In the genomic region with DNA sequence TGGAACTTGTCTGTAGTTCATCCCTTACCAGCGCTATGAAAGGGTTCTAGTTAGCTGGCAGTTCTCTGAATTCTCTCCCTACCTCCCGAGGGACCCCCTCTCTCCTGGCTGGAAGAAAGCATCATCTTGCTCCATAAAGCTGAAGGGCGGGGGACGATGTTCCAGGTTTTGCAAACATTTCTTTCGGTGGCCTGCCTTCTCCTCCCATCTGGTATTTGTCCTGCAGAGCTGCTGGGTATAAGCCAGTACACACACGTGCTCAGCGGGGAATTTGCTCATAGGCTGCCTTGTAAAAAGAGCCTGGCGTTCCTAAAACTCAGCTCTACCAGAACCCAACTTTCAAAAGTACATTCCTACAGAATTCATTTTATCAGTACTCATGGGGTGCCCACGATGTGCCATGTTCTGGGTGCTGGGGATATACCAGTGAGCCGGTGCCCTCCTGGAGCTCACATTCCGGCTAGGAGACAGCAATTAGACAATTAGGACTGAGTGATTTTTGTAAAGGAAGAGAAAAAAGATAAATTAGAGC, we compare ENCODE assay signal across 8 cellular contexts. TPM values are rescaled to one million over a fixed set of nuclear protein-coding genes. Genes with fewer than 3 reads are reported as not detected.
DNase-seq lines count a peak whose midpoint lies in the region; ATAC-seq, FAIRE-seq and TF ChIP-seq lines count a peak whose summit lies in the region.

No MANE protein-coding gene starts in this region.

- H3K9me3 Mint-ChIP-seq in GM23338 = no peaks in the 10 kb centered on the region; the same call in 1 of the 3 replicates

- H3K4me2 ChIP-seq in GM23338 (peak overlapping the region; percentile 99), endothelial cell of umbilical vein (ENCODE audit: insufficient read depth, low read length) (peak overlapping the region; percentile 74)

- no peaks in the 10 kb centered on the region for H3K9me3 ChIP-seq in endothelial cell of umbilical vein (replicated peaks; ENCODE audit: control insufficient read depth, insufficient read depth, low read length)
- H3K9me3 ChIP-seq in mucosa of descending colon = no peaks in the 10 kb centered on the region
- H3K9me3 ChIP-seq in uterus = no peaks in the 10 kb centered on the region

- peak overlapping the region; percentile 96 for H3K27ac Mint-ChIP-seq in GM23338

- H3K36me3 ChIP-seq in ACC112 (ENCODE audit: insufficient read depth, low read length) (no peaks in the 10 kb centered on the region), GM23338 (ENCODE audit: insufficient read depth) (no peaks in the 10 kb centered on the region), endothelial cell of umbilical vein (ENCODE audit: control insufficient read depth in 2 of 2, extremely low read depth in 1 of 2, insufficient read depth in 2 of 2, low read length in 2 of 2) (no peaks in the 10 kb centered on the region), mucosa of descending colon (ENCODE audit: low read depth) (no peaks in the 10 kb centered on the region), uterus (no peaks in the 10 kb centered on the region)

- ATAC-seq in GM23338 = no peak
- ATAC-seq in mucosa of descending colon = peak; percentile 62

- peaks cover 26% of the 10 kb centered on the region for H3K4me1 Mint-ChIP-seq in GM23338

- TF ChIP-seq CTCF in GM23338 (conservative IDR thresholded peaks at IDR 0.05; ENCODE audit: low read depth in 2 of 2) (no peak), endothelial cell of umbilical vein (IDR thresholded peaks at IDR 0.05; ENCODE audit: extremely low read depth in 1 of 2, insufficient read depth in 1 of 2, low read depth in 1 of 2, low read length in 2 of 2) (no peak), mucosa of descending colon (IDR thresholded peaks at IDR 0.05) (no peak), uterus (IDR thresholded peaks at IDR 0.05) (no peak)

- peaks cover 4% of the 10 kb centered on the region for H3K27me3 Mint-ChIP-seq in GM23338 (ENCODE audit: insufficient read depth, low read depth, poor library complexity)

- H3K9me2 ChIP-seq in GM23338 (ENCODE audit: insufficient read depth) = no peaks in the 10 kb centered on the region

- peak overlapping the region; percentile 72 for H3K27ac ChIP-seq in ACC112 (ENCODE audit: low read depth, low read length)
- H3K27ac ChIP-seq in GM23338 (ENCODE audit: low read depth) = peak overlapping the region; percentile 100
- peak overlapping the region; percentile 67 for H3K27ac ChIP-seq in endothelial cell of umbilical vein (ENCODE audit: insufficient read depth, low read depth, low read length)
- peak overlapping the region; percentile 90 to 94 for H3K27ac ChIP-seq in uterus

- H3K4me1 ChIP-seq in ACC112 (ENCODE audit: control insufficient read depth, insufficient read depth, low read length, unreplicated experiment) (peaks cover 10% of the 10 kb centered on the region), GM23338 (ENCODE audit: insufficient read depth) (peaks cover 20% of the 10 kb centered on the region), endothelial cell of umbilical vein (ENCODE audit: control insufficient read depth, extremely low read depth, insufficient read depth, low read length) (peaks cover 16% of the 10 kb centered on the region), mucosa of descending colon (ENCODE audit: low read depth) (peaks cover 20% of the 10 kb centered on the region), uterus (peaks cover 0 to 11% of the 10 kb centered on the region in 2 donors)

- no peak for FAIRE-seq in endothelial cell of umbilical vein (lab: Jason Lieb, UNC)

- no peaks in the 10 kb centered on the region for H3K27me3 ChIP-seq in ACC112 (ENCODE audit: insufficient read depth, low read length)
- H3K27me3 ChIP-seq in GM23338 (ENCODE audit: insufficient read depth) = no peaks in the 10 kb centered on the region
- H3K27me3 ChIP-seq in endothelial cell of umbilical vein (ENCODE audit: control insufficient read depth in 2 of 2, insufficient read depth in 2 of 2, low read length in 2 of 2) = no peaks in the 10 kb centered on the region
- no peaks in the 10 kb centered on the region for H3K27me3 ChIP-seq in uterus

- peak overlapping the region; percentile 83 for H3K9ac ChIP-seq in endothelial cell of umbilical vein (replicated peaks; ENCODE audit: extremely low read depth, insufficient read depth, low read length)

- intact Hi-C loops in endothelial cell of umbilical vein (cut with micrococcal nuclease) (loop anchor here (1.0 kb wide), 3 partner anchors 21 to 51 kb away; no protein-coding TSS in a partner anchor), mucosa of descending colon (cut with DNase I, micrococcal nuclease) (no loop called here), uterus (cut with DNase I; ENCODE audit: low total_unique reads) (loop anchor here (10.0 kb wide), 1 partner anchor 47 kb away; no protein-coding TSS in a partner anchor)

- DNase-seq in GM23338 (ENCODE audit: low spot score) (peak; percentile 42), SK-N-DZ (ENCODE audit: low spot score) (peak; percentile 62), endothelial cell of umbilical vein (ENCODE audit: low read depth, low spot score) (peak; percentile 32), mucosa of descending colon (peak in 2 of 3 donors; percentile 56 to 76), uterus (peak; percentile 81 to 86), CD1c-positive myeloid dendritic cell (ENCODE audit: extremely low spot score) (no peak)
- DNase-seq in stimulated activated CD4-positive, alpha-beta T cell treated with anti-CD3 and anti-CD28 coated beads, Interleukin-4, amount 100 ng/mL, for 1 hour = no peak

- peaks cover 16% of the 10 kb centered on the region for H3K36me3 Mint-ChIP-seq in GM23338 (ENCODE audit: low read depth)

- no peak for TF ChIP-seq POLR2A in endothelial cell of umbilical vein (IDR thresholded peaks at IDR 0.05; ENCODE audit: low read depth, low read length)
- TF ChIP-seq POLR2A in uterus (IDR thresholded peaks at IDR 0.05) = no peak

- peak overlapping the region; percentile 94 for H2AFZ ChIP-seq in ACC112 (ENCODE audit: low read length, unreplicated experiment)
- peak overlapping the region; percentile 100 for H2AFZ ChIP-seq in GM23338
- peak overlapping the region; percentile 72 for H2AFZ ChIP-seq in endothelial cell of umbilical vein (ENCODE audit: low read depth, low read length)

- dilution Hi-C loops in endothelial cell of umbilical vein (cut with MboI; ENCODE audit: extremely low pct_ligation_motif_present, low sequenced_read_pairs) = no loop called here

- H3F3A ChIP-seq in GM23338 (replicated peaks; ENCODE audit: low read depth) = peaks cover 14% of the 10 kb centered on the region

- H3K79me2 ChIP-seq in ACC112 (ENCODE audit: control insufficient read depth, insufficient read depth, low read length, unreplicated experiment) = peaks cover 27% of the 10 kb centered on the region
- H3K79me2 ChIP-seq in GM23338 (replicated peaks; ENCODE audit: insufficient read depth) = peaks cover 16% of the 10 kb centered on the region
- H3K79me2 ChIP-seq in endothelial cell of umbilical vein (ENCODE audit: control insufficient read depth, insufficient read depth, low read length) = peaks cover 10% of the 10 kb centered on the region

- H4K20me1 ChIP-seq in GM23338 (replicated peaks; ENCODE audit: insufficient read depth) = no peaks in the 10 kb centered on the region
- no peaks in the 10 kb centered on the region for H4K20me1 ChIP-seq in endothelial cell of umbilical vein (replicated peaks; ENCODE audit: control insufficient read depth, extremely low read depth, insufficient read depth, low read length)

- peak overlapping the region; percentile 84 for H3K4me3 Mint-ChIP-seq in GM23338

- H3K9me1 ChIP-seq in endothelial cell of umbilical vein (replicated peaks; ENCODE audit: control insufficient read depth, extremely low read depth, insufficient read depth, low read length) = no peaks in the 10 kb centered on the region

- POLR2A ChIA-PET in endothelial cell of umbilical vein (lab: Charles Lee) = interaction anchor here (1.1 to 2.8 kb wide), 3 partner anchors 24 to 139 kb away, joined by 3 to 17 read pairs (median 10); a partner anchor contains a TSS

- CTCF ChIA-PET in endothelial cell of umbilical vein (lab: Charles Lee) = interaction anchor here (1.1 to 6.0 kb wide), 21 partner anchors 9 to 194 kb away, joined by 3 to 134 read pairs (median 6); a partner anchor contains a TSS

- BruUV-seq in endothelial cell of umbilical vein (replicated peaks; lab: Mats Ljungman, UMichigan) = TSS peak; percentile 90

- H3K4me3 ChIP-seq in ACC112 (ENCODE audit: low read depth, low read length) (peak overlapping the region; percentile 87), GM23338 (peak overlapping the region; percentile 88), endothelial cell of umbilical vein (replicated peaks in 1 of 3; ENCODE audit: insufficient read depth in 1 of 3, low read depth in 1 of 3, low read length in 3 of 3) (peak overlapping the region; percentile 14 to 89 (median 51)), mucosa of descending colon (no peak overlapping the region), uterus (peak overlapping the region; percentile 50 to 72)

RNA-seq across cellular contexts. Expression of a gene that starts 0.6 kb away (rescaled TPM):
- total RNA-seq in GM23338 (2014; rRNA removed; shearing (Covaris generic)) = 38.0 and 48.5 TPM in 2 replicates
- polyA plus RNA-seq in GM23338 (2016; fragmentation: Nextera tagmentation; extraction: Ambion mirVana) (66.7 and 68.0 TPM in 2 replicates), endothelial cell of umbilical vein (28.7 and 43.7 TPM in 2 replicates)
- 82.0 and 130 TPM in 2 replicates for polyA plus RNA-seq in SK-N-DZ (2014; cell fraction: cytosol; rRNA removed)
- polyA plus RNA-seq in SK-N-DZ (2014; cell fraction: nucleus; rRNA removed) = 59.1 and 78.2 TPM in 2 replicates
- total RNA-seq in endothelial cell of umbilical vein (38.0 and 38.8 TPM in 2 replicates), mucosa of descending colon (10 to 100 TPM; 24.7 to 32.9 (median 25.4) TPM), uterus (10 to 100 TPM; 18.2 to 26.4 (median 20.8) TPM)
- 44.5 and 44.8 TPM in 2 replicates for polyA plus RNA-seq in endothelial cell of umbilical vein (2011; cell fraction: cytosol; rRNA removed)
- polyA plus RNA-seq in endothelial cell of umbilical vein (2011; cell fraction: nucleus; rRNA removed) = 19.1 and 25.5 TPM in 2 replicates
- 33.8 and 38.9 TPM in 2 replicates for polyA plus RNA-seq in endothelial cell of umbilical vein (2012)
- polyA minus RNA-seq in endothelial cell of umbilical vein = 15.2 and 21.3 TPM in 2 replicates
- 28.6 TPM for polyA minus RNA-seq in endothelial cell of umbilical vein (2011; cell fraction: cytosol; rRNA and poly(A)+ RNA removed)
- 4.7 and 5.0 TPM in 2 replicates for polyA minus RNA-seq in endothelial cell of umbilical vein (2011; cell fraction: nucleus; rRNA and poly(A)+ RNA removed)

RNA-seq across cellular contexts. Expression of a gene that starts 24.4 kb away (rescaled TPM):
- total RNA-seq in GM23338 (2014; rRNA removed; shearing (Covaris generic)) = 34.4 and 35.8 TPM in 2 replicates
- 17.7 and 18.3 TPM in 2 replicates for polyA plus RNA-seq in GM23338 (2016; fragmentation: Nextera tagmentation; extraction: Ambion mirVana)
- polyA plus RNA-seq in SK-N-DZ (2014; cell fraction: cytosol; rRNA removed) = 13.7 and 18.2 TPM in 2 replicates
- 20.1 and 30.5 TPM in 2 replicates for polyA plus RNA-seq in SK-N-DZ (2014; cell fraction: nucleus; rRNA removed)
- total RNA-seq in endothelial cell of umbilical vein = 34.9 and 36.7 TPM in 2 replicates
- 22.2 and 23.1 TPM in 2 replicates for polyA plus RNA-seq in endothelial cell of umbilical vein
- 19.2 and 23.1 TPM in 2 replicates for polyA plus RNA-seq in endothelial cell of umbilical vein (2011; cell fraction: cytosol; rRNA removed)
- polyA plus RNA-seq in endothelial cell of umbilical vein (2011; cell fraction: nucleus; rRNA removed) = 12.2 and 12.8 TPM in 2 replicates
- 19.8 and 30.3 TPM in 2 replicates for polyA plus RNA-seq in endothelial cell of umbilical vein (2012)
- 11.0 and 14.0 TPM in 2 replicates for polyA minus RNA-seq in endothelial cell of umbilical vein
- 16.8 TPM for polyA minus RNA-seq in endothelial cell of umbilical vein (2011; cell fraction: cytosol; rRNA and poly(A)+ RNA removed)
- 3.5 and 5.6 TPM in 2 replicates for polyA minus RNA-seq in endothelial cell of umbilical vein (2011; cell fraction: nucleus; rRNA and poly(A)+ RNA removed)
- 10 to 100 TPM in 1 of 3 donors, 1 to 10 TPM in 2; 2.2 to 14.0 (median 3.1) TPM for total RNA-seq in mucosa of descending colon
- total RNA-seq in uterus = 10 to 100 TPM in 1 of 4 donors, 1 to 10 TPM in 3; 4.7 to 25.4 (median 6.7) TPM

RNA-seq across cellular contexts. Expression of a gene that starts 34.9 kb away (rescaled TPM):
- 240 and 244 TPM in 2 replicates for total RNA-seq in GM23338 (2014; rRNA removed; shearing (Covaris generic))
- polyA plus RNA-seq in GM23338 (2016; fragmentation: Nextera tagmentation; extraction: Ambion mirVana) = 1,144 and 1,234 TPM in 2 replicates
- 372 and 412 TPM in 2 replicates for polyA plus RNA-seq in SK-N-DZ (2014; cell fraction: cytosol; rRNA removed)
- 318 and 350 TPM in 2 replicates for polyA plus RNA-seq in SK-N-DZ (2014; cell fraction: nucleus; rRNA removed)
- 200 and 202 TPM in 2 replicates for total RNA-seq in endothelial cell of umbilical vein
- 176 and 182 TPM in 2 replicates for polyA plus RNA-seq in endothelial cell of umbilical vein
- 231 and 268 TPM in 2 replicates for polyA plus RNA-seq in endothelial cell of umbilical vein (2011; cell fraction: cytosol; rRNA removed)
- polyA plus RNA-seq in endothelial cell of umbilical vein (2011; cell fraction: nucleus; rRNA removed) = 76.5 and 82.1 TPM in 2 replicates
- polyA plus RNA-seq in endothelial cell of umbilical vein (2012) = 350 and 390 TPM in 2 replicates
- polyA minus RNA-seq in endothelial cell of umbilical vein = 112 and 155 TPM in 2 replicates
- polyA minus RNA-seq in endothelial cell of umbilical vein (2011; cell fraction: cytosol; rRNA and poly(A)+ RNA removed) = 118 TPM
- polyA minus RNA-seq in endothelial cell of umbilical vein (2011; cell fraction: nucleus; rRNA and poly(A)+ RNA removed) = 17.8 and 22.8 TPM in 2 replicates
- total RNA-seq in mucosa of descending colon = 100 to 1,000 TPM; 292 to 362 (median 338) TPM
- total RNA-seq in uterus = 100 to 1,000 TPM; 117 to 282 (median 168) TPM

RNA-seq across cellular contexts. Expression of a gene that starts 35.2 kb away (rescaled TPM):
- total RNA-seq in GM23338 (2014; rRNA removed; shearing (Covaris generic)) = 24.3 and 30.0 TPM in 2 replicates
- polyA plus RNA-seq in GM23338 (2016; fragmentation: Nextera tagmentation; extraction: Ambion mirVana) (7.4 and 8.1 TPM in 2 replicates), endothelial cell of umbilical vein (24.3 and 24.8 TPM in 2 replicates)
- 27.4 and 27.6 TPM in 2 replicates for polyA plus RNA-seq in SK-N-DZ (2014; cell fraction: cytosol; rRNA removed)
- 21.8 and 22.6 TPM in 2 replicates for polyA plus RNA-seq in SK-N-DZ (2014; cell fraction: nucleus; rRNA removed)
- total RNA-seq in endothelial cell of umbilical vein (20.6 and 23.2 TPM in 2 replicates), mucosa of descending colon (10 to 100 TPM; 19.1 to 30.0 (median 21.2) TPM), uterus (10 to 100 TPM in 2 of 4 donors, 1 to 10 TPM in 2; 2.4 to 39.0 (median 15.0) TPM)
- polyA plus RNA-seq in endothelial cell of umbilical vein (2011; cell fraction: cytosol; rRNA removed) = 27.6 and 29.2 TPM in 2 replicates
- 19.9 and 20.6 TPM in 2 replicates for polyA plus RNA-seq in endothelial cell of umbilical vein (2011; cell fraction: nucleus; rRNA removed)
- polyA plus RNA-seq in endothelial cell of umbilical vein (2012) = 16.8 and 18.1 TPM in 2 replicates
- 21.9 and 24.0 TPM in 2 replicates for polyA minus RNA-seq in endothelial cell of umbilical vein
- polyA minus RNA-seq in endothelial cell of umbilical vein (2011; cell fraction: cytosol; rRNA and poly(A)+ RNA removed) = 10.5 TPM
- 6.7 and 7.8 TPM in 2 replicates for polyA minus RNA-seq in endothelial cell of umbilical vein (2011; cell fraction: nucleus; rRNA and poly(A)+ RNA removed)

RNA-seq across cellular contexts. Expression of a gene that starts 39.3 kb away (rescaled TPM):
- total RNA-seq in GM23338 (2014; rRNA removed; shearing (Covaris generic)) = 6.3 and 8.7 TPM in 2 replicates
- polyA plus RNA-seq in GM23338 (2016; fragmentation: Nextera tagmentation; extraction: Ambion mirVana) (9.0 and 10.9 TPM in 2 replicates), endothelial cell of umbilical vein (53.3 and 63.4 TPM in 2 replicates)
- polyA plus RNA-seq in SK-N-DZ (2014; cell fraction: cytosol; rRNA removed) = 1.5 and 4.5 TPM in 2 replicates
- 10.2 and 20.4 TPM in 2 replicates for polyA plus RNA-seq in SK-N-DZ (2014; cell fraction: nucleus; rRNA removed)
- total RNA-seq in endothelial cell of umbilical vein (36.8 and 41.4 TPM in 2 replicates), mucosa of descending colon (10 to 100 TPM; 29.9 to 56.9 (median 47.4) TPM), uterus (10 to 100 TPM in 2 of 4 donors, 1 to 10 TPM in 2; 4.4 to 46.2 (median 22.6) TPM)
- 16.2 and 17.1 TPM in 2 replicates for polyA plus RNA-seq in endothelial cell of umbilical vein (2011; cell fraction: cytosol; rRNA removed)
- 100 and 124 TPM in 2 replicates for polyA plus RNA-seq in endothelial cell of umbilical vein (2011; cell fraction: nucleus; rRNA removed)
- 17.8 and 33.6 TPM in 2 replicates for polyA plus RNA-seq in endothelial cell of umbilical vein (2012)
- 33.5 and 35.6 TPM in 2 replicates for polyA minus RNA-seq in endothelial cell of umbilical vein
- polyA minus RNA-seq in endothelial cell of umbilical vein (2011; cell fraction: cytosol; rRNA and poly(A)+ RNA removed) = not detected
- 27.6 and 29.5 TPM in 2 replicates for polyA minus RNA-seq in endothelial cell of umbilical vein (2011; cell fraction: nucleus; rRNA and poly(A)+ RNA removed)

Comparison
In these comparisons a context has a peak if more than half of its experiments do, and no peak if none do; other contexts are left out.
1. DNase-seq: peak in GM23338 (single experiment), SK-N-DZ (single experiment), endothelial cell of umbilical vein (single experiment), mucosa of descending colon (2 of 3) and uterus (2 of 2); none in CD1c-positive myeloid dendritic cell (single experiment) and stimulated activated CD4-positive, alpha-beta T cell treated with anti-CD3 and anti-CD28 coated beads, Interleukin-4, amount 100 ng/mL, for 1 hour (single experiment).
2. intact Hi-C loops: an anchor here in endothelial cell of umbilical vein (1.0 kb wide) and uterus (10.0 kb wide); none called in mucosa of descending colon.
3. Peak in every context shown above with its lines, with median percentiles within 50 percentile points of each other: H2AFZ ChIP-seq and H3K27ac ChIP-seq.